In the genomic region with DNA sequence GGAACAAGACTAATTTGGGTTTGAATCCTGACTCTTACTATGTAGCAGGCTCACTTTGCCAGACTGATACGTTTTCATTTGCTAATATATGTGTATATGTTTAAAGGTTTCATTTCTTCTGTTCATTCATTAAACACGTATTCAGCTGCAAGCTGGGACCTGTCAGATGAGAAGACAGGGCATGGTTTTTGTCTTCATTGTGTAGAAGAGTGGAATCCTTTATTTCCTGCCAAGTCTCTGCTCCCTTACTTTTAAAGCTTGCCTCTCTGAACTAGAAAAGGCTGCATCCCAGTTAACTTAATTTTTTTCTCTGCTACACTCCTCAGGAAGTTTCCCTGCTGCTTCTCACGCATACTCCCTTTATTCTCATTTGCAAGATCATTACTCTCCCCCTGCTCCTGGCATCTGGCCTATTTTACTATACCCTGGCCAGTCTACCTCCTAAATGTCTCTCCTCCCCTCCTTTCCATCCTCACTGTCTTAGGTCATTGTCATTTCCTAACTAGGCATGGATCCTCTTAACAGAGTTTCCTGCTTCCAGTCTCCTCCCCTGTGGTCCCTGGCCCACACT, we compare ENCODE assay signal across 1 cellular context.
TF ChIP-seq lines count a peak whose summit lies in the region.

No MANE protein-coding gene starts in this region.

TF ChIP-seq in SK-N-SH, 30 proteins besides CTCF, POLR2A, EP300 and RAD21 (continued from another document):
- TF ChIP-seq, protein P1, sequence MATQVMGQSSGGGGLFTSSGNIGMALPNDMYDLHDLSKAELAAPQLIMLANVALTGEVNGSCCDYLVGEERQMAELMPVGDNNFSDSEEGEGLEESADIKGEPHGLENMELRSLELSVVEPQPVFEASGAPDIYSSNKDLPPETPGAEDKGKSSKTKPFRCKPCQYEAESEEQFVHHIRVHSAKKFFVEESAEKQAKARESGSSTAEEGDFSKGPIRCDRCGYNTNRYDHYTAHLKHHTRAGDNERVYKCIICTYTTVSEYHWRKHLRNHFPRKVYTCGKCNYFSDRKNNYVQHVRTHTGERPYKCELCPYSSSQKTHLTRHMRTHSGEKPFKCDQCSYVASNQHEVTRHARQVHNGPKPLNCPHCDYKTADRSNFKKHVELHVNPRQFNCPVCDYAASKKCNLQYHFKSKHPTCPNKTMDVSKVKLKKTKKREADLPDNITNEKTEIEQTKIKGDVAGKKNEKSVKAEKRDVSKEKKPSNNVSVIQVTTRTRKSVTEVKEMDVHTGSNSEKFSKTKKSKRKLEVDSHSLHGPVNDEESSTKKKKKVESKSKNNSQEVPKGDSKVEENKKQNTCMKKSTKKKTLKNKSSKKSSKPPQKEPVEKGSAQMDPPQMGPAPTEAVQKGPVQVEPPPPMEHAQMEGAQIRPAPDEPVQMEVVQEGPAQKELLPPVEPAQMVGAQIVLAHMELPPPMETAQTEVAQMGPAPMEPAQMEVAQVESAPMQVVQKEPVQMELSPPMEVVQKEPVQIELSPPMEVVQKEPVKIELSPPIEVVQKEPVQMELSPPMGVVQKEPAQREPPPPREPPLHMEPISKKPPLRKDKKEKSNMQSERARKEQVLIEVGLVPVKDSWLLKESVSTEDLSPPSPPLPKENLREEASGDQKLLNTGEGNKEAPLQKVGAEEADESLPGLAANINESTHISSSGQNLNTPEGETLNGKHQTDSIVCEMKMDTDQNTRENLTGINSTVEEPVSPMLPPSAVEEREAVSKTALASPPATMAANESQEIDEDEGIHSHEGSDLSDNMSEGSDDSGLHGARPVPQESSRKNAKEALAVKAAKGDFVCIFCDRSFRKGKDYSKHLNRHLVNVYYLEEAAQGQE (IDR thresholded peaks at IDR 0.05; ENCODE audit: low read depth, low read length) = no peak
- TF ChIP-seq CHD2 (IDR thresholded peaks at IDR 0.05; ENCODE audit: low read length, partially characterized antibody) (no peak), PBX3 (IDR thresholded peaks at IDR 0.05) (no peak), NRF1 (IDR thresholded peaks at IDR 0.05; ENCODE audit: low read depth, low read length) (no peak), MEF2A (IDR thresholded peaks at IDR 0.05; ENCODE audit: borderline replicate concordance, low read depth) (no peak), MAX (IDR thresholded peaks at IDR 0.05; ENCODE audit: low read depth) (no peak), TEAD4 (IDR thresholded peaks at IDR 0.05; ENCODE audit: borderline replicate concordance, insufficient read depth) (no peak), USF1 (IDR thresholded peaks at IDR 0.05; ENCODE audit: borderline replicate concordance, low read depth) (no peak), TAF1 (IDR thresholded peaks at IDR 0.05; ENCODE audit: borderline replicate concordance, low read depth, low read length) (no peak), TCF12 (IDR thresholded peaks at IDR 0.05) (no peak)
